ENCODE assay signal across 30 cellular contexts in the genomic region with DNA sequence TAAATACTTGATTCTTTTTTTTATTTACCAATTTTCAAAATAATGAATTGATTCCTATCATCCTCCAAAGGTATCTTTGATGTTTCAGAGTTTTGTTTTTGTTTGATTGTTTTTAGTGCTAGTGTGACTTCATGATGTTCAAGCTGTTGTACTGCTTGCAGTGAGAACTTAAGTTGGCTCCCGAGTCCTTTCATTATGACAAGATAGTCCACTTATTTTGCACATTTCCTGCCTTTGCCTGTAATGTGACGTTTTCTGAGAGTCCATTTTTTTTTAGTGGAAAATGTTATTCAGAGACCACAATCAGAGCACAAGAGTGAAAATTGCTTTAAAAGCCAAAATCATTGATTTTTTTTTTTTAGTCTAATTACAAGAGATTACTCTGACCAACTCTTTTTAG.
A peak's percentile ranks its signal among the peaks of the same experiment; 100 is the strongest.
DNase-seq lines count a peak whose midpoint lies in the region; ATAC-seq, FAIRE-seq and TF ChIP-seq lines count a peak whose summit lies in the region.
"Had no signal": no experiment of that assay in that cellular context is flagged by ENCODE, and none has a peak within 500 bp of the region (broad histone marks: within the 10 kb centered on the region; RNA-seq: fewer than 3 reads in every experiment).

No MANE protein-coding gene starts in this region.

- CTCF ChIA-PET in activated CD4-positive, alpha-beta T cell treated with anti-CD3 and anti-CD28 coated beads for 36 hours (lab: Charles Lee), result no interaction called here
- CTCF ChIA-PET in CD4-positive, alpha-beta T cell (lab: Charles Lee), result no interaction called here

- TF ChIP-seq POLR2A in GM12892 (IDR thresholded peaks at IDR 0.05; ENCODE audit: low read depth, low read length), result no peak

- no peaks in the 10 kb centered on the region for H3K9me3 Mint-ChIP-seq in activated CD4-positive, alpha-beta T cell treated with anti-CD3 and anti-CD28 coated beads for 36 hours (ENCODE audit: low read depth)
- no peaks in the 10 kb centered on the region for H3K9me3 Mint-ChIP-seq in activated T-helper 2 cell treated with anti-CD3 and anti-CD28 coated beads, Interferon-gamma antibody, Interleukin-2, Interleukin-4, amounts not matched to agents 10 μg/mL and 5 μg/mL and 100 μg/mL, durations not matched to agents 14 hours and 24 hours and 36 hours
- no peaks in the 10 kb centered on the region for H3K9me3 Mint-ChIP-seq in CD4-positive, alpha-beta T cell
- H3K9me3 Mint-ChIP-seq: brain, memory B cell, neural progenitor cell had no signal

- peak overlapping the region; percentile 53 for H3K27ac Mint-ChIP-seq in activated CD4-positive, alpha-beta T cell treated with anti-CD3 and anti-CD28 coated beads for 36 hours
- peak overlapping the region; percentile 78 for H3K27ac Mint-ChIP-seq in activated T-helper 2 cell treated with anti-CD3 and anti-CD28 coated beads, Interferon-gamma antibody, Interleukin-2, Interleukin-4, amounts not matched to agents 10 μg/mL and 5 μg/mL and 100 μg/mL, durations not matched to agents 14 hours and 24 hours and 36 hours
- no peak overlapping the region for H3K27ac Mint-ChIP-seq in CD4-positive, alpha-beta T cell
- H3K27ac Mint-ChIP-seq: memory B cell, neural progenitor cell had no signal

- peak; percentile 95 for ATAC-seq in activated CD4-positive, alpha-beta T cell treated with anti-CD3 and anti-CD28 coated beads for 36 hours
- no peak for ATAC-seq in pancreas
- ATAC-seq in CD4-positive, alpha-beta T cell (ENCODE audit: poor library complexity), result no peak
- no peak for ATAC-seq in GM21528 (IDR thresholded peaks at IDR 0.05; ENCODE audit: low FRiP score, unreplicated experiment)
- ATAC-seq: esophagus mucosa, left lung, right cardiac atrium had no signal

- POLR2A ChIA-PET in activated CD4-positive, alpha-beta T cell treated with anti-CD3 and anti-CD28 coated beads for 36 hours (lab: Charles Lee), result no interaction called here
- POLR2A ChIA-PET in CD4-positive, alpha-beta T cell (lab: Charles Lee), result no interaction called here

- no peak overlapping the region for H3K27ac ChIP-seq in pancreas
- no peak overlapping the region for H3K27ac ChIP-seq in CD4-positive, alpha-beta T cell (ENCODE audit: low read depth, low read length)
- H3K27ac ChIP-seq: adrenal gland, left lung, neural progenitor cell, SK-N-MC, spleen, transverse colon had no signal

- no peak overlapping the region for H3K4me3 Mint-ChIP-seq in activated CD4-positive, alpha-beta T cell treated with anti-CD3 and anti-CD28 coated beads for 36 hours
- no peak overlapping the region for H3K4me3 Mint-ChIP-seq in activated T-helper 2 cell treated with anti-CD3 and anti-CD28 coated beads, Interferon-gamma antibody, Interleukin-2, Interleukin-4, amounts not matched to agents 10 μg/mL and 5 μg/mL and 100 μg/mL, durations not matched to agents 14 hours and 24 hours and 36 hours (ENCODE audit: low read depth)
- H3K4me3 Mint-ChIP-seq in CD4-positive, alpha-beta T cell, result no peak overlapping the region
- H3K4me3 Mint-ChIP-seq: brain, memory B cell, neural progenitor cell had no signal

- no peak overlapping the region for H3K4me3 ChIP-seq in pancreas
- H3K4me3 ChIP-seq: adrenal gland, left lung, neural progenitor cell, SK-N-MC, spleen, transverse colon had no signal

- peaks cover 51% of the 10 kb centered on the region for H3K36me3 Mint-ChIP-seq in activated CD4-positive, alpha-beta T cell treated with anti-CD3 and anti-CD28 coated beads for 36 hours (ENCODE audit: low read depth)
- peaks cover 65% of the 10 kb centered on the region for H3K36me3 Mint-ChIP-seq in activated T-helper 2 cell treated with anti-CD3 and anti-CD28 coated beads, Interferon-gamma antibody, Interleukin-2, Interleukin-4, amounts not matched to agents 10 μg/mL and 5 μg/mL and 100 μg/mL, durations not matched to agents 14 hours and 24 hours and 36 hours (ENCODE audit: low read depth)
- H3K36me3 Mint-ChIP-seq in CD4-positive, alpha-beta T cell (ENCODE audit: low read depth), result peaks cover 85% of the 10 kb centered on the region

- H3K9me3 ChIP-seq in pancreas, result no peaks in the 10 kb centered on the region
- no peaks in the 10 kb centered on the region for H3K9me3 ChIP-seq in CD4-positive, alpha-beta T cell (ENCODE audit: control insufficient read depth, low read length)
- H3K9me3 ChIP-seq: adrenal gland, left lung, spleen, transverse colon had no signal

- H3K36me3 ChIP-seq in pancreas, result peaks cover 0 to 55% (median under 1%) of the 10 kb centered on the region in 3 donors

- no peaks in the 10 kb centered on the region for H3K4me1 ChIP-seq in pancreas
- H3K4me1 ChIP-seq: adrenal gland, left lung, neural progenitor cell, spleen, transverse colon had no signal

- H3K27me3 Mint-ChIP-seq in activated CD4-positive, alpha-beta T cell treated with anti-CD3 and anti-CD28 coated beads for 36 hours, result no peaks in the 10 kb centered on the region
- no peaks in the 10 kb centered on the region for H3K27me3 Mint-ChIP-seq in activated T-helper 2 cell treated with anti-CD3 and anti-CD28 coated beads, Interferon-gamma antibody, Interleukin-2, Interleukin-4, amounts not matched to agents 10 μg/mL and 5 μg/mL and 100 μg/mL, durations not matched to agents 14 hours and 24 hours and 36 hours (ENCODE audit: low read depth)
- H3K27me3 Mint-ChIP-seq in CD4-positive, alpha-beta T cell, result no peaks in the 10 kb centered on the region
- H3K27me3 Mint-ChIP-seq: brain, memory B cell had no signal

- intact Hi-C loops in activated CD4-positive, alpha-beta T cell treated with anti-CD3 and anti-CD28 coated beads for 36 hours (cut with DNase I, micrococcal nuclease), result loop anchor here (5.0 kb wide), 2 partner anchors 33 to 43 kb away; no protein-coding TSS in a partner anchor
- intact Hi-C loops in activated T-helper 2 cell treated with anti-CD3 and anti-CD28 coated beads, Interferon-gamma antibody, Interleukin-2, Interleukin-4, amounts not matched to agents 10 μg/mL and 5 μg/mL and 100 μg/mL, durations not matched to agents 14 hours and 24 hours and 36 hours (cut with micrococcal nuclease), result loop anchor here (5.0 kb wide), 1 partner anchor 48 kb away; no protein-coding TSS in a partner anchor
- intact Hi-C loops in pancreas (cut with DNase I), result no loop called here
- intact Hi-C loops in CD4-positive, alpha-beta T cell (cut with DNase I, micrococcal nuclease), result no loop called here

- no peak for DNase-seq in activated CD4-positive, alpha-beta T cell treated with anti-CD3 and anti-CD28 coated beads for 36 hours
- DNase-seq in activated CD4-positive, alpha-beta T cell treated with anti-CD3 and anti-CD28 coated beads for 1 hour, result no peak
- no peak for DNase-seq in GM12892 (ENCODE audit: insufficient read length)
- DNase-seq in activated T-helper 2 cell treated with anti-CD3 and anti-CD28 coated beads, Interferon-gamma antibody, Interleukin-2, Interleukin-4, amounts not matched to agents 10 μg/mL and 5 μg/mL and 100 μg/mL, durations not matched to agents 14 hours and 24 hours and 36 hours (ENCODE audit: low spot score), result no peak
- DNase-seq in pancreas, result no peak
- DNase-seq in CD4-positive, alpha-beta T cell, result no peak
- DNase-seq in AG08396 (ENCODE audit: low spot score), result no peak
- DNase-seq: 8988T; activated CD4-positive, CD25-positive, alpha-beta regulatory T cell treated with anti-CD3 and anti-CD28 coated beads, Interleukin-2, amount 50 U/mL, for 72 hours; activated effector memory CD4-positive, alpha-beta T cell treated with Interleukin-2 at 50 U/mL for 16 hours; adrenal gland; cerebellar nuclear complex; GOT3; Kasumi-1; left lung; NCI-H1417 treated with DMSO at 0.1 percent for 48 hours; NCI-H2029 treated with DMSO at 0.1 percent for 48 hours; NCI-H524 treated with DMSO at 0.1 percent for 48 hours; right cardiac atrium; spleen; stimulated activated CD8-positive, alpha-beta memory T cell treated with anti-CD3 and anti-CD28 coated beads, Interleukin-4, amount 100 ng/mL, for 48 hours; transverse colon had no signal

- peak; percentile 27 for FAIRE-seq in GM12892 (lab: Jason Lieb, UNC)
- FAIRE-seq in pancreas (lab: Jason Lieb, UNC), result peak; percentile 59
- FAIRE-seq: islet of Langerhans, TTC549 had no signal

- no peak for TF ChIP-seq CTCF in pancreas (IDR thresholded peaks at IDR 0.05)
- no peak for TF ChIP-seq CTCF in CD4-positive, alpha-beta T cell (IDR thresholded peaks at IDR 0.05)

- no peaks in the 10 kb centered on the region for H3K27me3 ChIP-seq in pancreas
- no peaks in the 10 kb centered on the region for H3K27me3 ChIP-seq in CD4-positive, alpha-beta T cell (ENCODE audit: control insufficient read depth, insufficient read depth, low read length)
- H3K27me3 ChIP-seq: adrenal gland, left lung, neural progenitor cell, spleen, transverse colon had no signal

- WGBS in pancreas, 2 donors, result 74 to 77% methylated on average over 2 of the region's 2 CpGs

- H3K4me1 Mint-ChIP-seq in activated CD4-positive, alpha-beta T cell treated with anti-CD3 and anti-CD28 coated beads for 36 hours, result peaks cover 10% of the 10 kb centered on the region
- peaks cover 12% of the 10 kb centered on the region for H3K4me1 Mint-ChIP-seq in activated T-helper 2 cell treated with anti-CD3 and anti-CD28 coated beads, Interferon-gamma antibody, Interleukin-2, Interleukin-4, amounts not matched to agents 10 μg/mL and 5 μg/mL and 100 μg/mL, durations not matched to agents 14 hours and 24 hours and 36 hours (ENCODE audit: low read depth)
- no peaks in the 10 kb centered on the region for H3K4me1 Mint-ChIP-seq in CD4-positive, alpha-beta T cell (ENCODE audit: low read depth)
- H3K4me1 Mint-ChIP-seq: memory B cell, neural progenitor cell had no signal

Comparison
In these comparisons a context has a peak if more than half of its experiments do, and no peak if none do; other contexts are left out.
1. intact Hi-C loops: an anchor here in activated CD4-positive, alpha-beta T cell treated with anti-CD3 and anti-CD28 coated beads for 36 hours (5.0 kb wide) and activated T-helper 2 cell treated with anti-CD3 and anti-CD28 coated beads, Interferon-gamma antibody, Interleukin-2, Interleukin-4, amounts not matched to agents 10 μg/mL and 5 μg/mL and 100 μg/mL, durations not matched to agents 14 hours and 24 hours and 36 hours (5.0 kb wide); none called in pancreas and CD4-positive, alpha-beta T cell.